ENCODE assay signal across 21 cellular contexts in genomic region chr3:41041899-41042298, GRCh38.
"Had no signal": no experiment of that assay in that cellular context is flagged by ENCODE, and none has a peak within 500 bp of the region (broad histone marks: within the 10 kb centered on the region; RNA-seq: fewer than 3 reads in every experiment).

No MANE protein-coding gene starts in this region.

- H3K4me3 ChIP-seq: breast epithelium, SJSA1 had no signal

- H3K27me3 ChIP-seq: breast epithelium, SJSA1 had no signal

- H3K9me3 ChIP-seq: breast epithelium, SJSA1 had no signal

- H3K4me1 ChIP-seq: breast epithelium, SJSA1 had no signal

- ATAC-seq: activated CD4-positive, CD25-positive, alpha-beta regulatory T cell treated with anti-CD3 and anti-CD28 coated beads, Interleukin-2, amount 50 U/mL, for 24 hours; activated CD8-positive, alpha-beta T cell treated with anti-CD3 and anti-CD28 coated beads, Interleukin-2, amount 10 ng/mL, durations not matched to agents 7 days and 5 days had no signal

- DNase-seq: activated CD4-positive, alpha-beta T cell treated with anti-CD3 and anti-CD28 coated beads for 4 hours; activated CD8-positive, alpha-beta memory T cell treated with anti-CD3 and anti-CD28 coated beads, Interleukin-2, amount 50 U/mL, for 48 hours; activated CD8-positive, alpha-beta T cell treated with anti-CD3 and anti-CD28 coated beads, Interleukin-2, amount 10 ng/mL, durations not matched to agents 7 days and 5 days; activated effector memory CD4-positive, alpha-beta T cell treated with Interleukin-2 at 50 U/mL for 16 hours; activated naive CD4-positive, alpha-beta T cell; activated T-cell treated with anti-CD3 and anti-CD28 coated beads, Interleukin-2, amount 50 U/mL, for 1 hour; aorta; IMR-90; Kasumi-1; KBM-7; NCI-H1092; NCI-H1417; NCI-H1930; NCI-H2171 treated with DMSO at 0.1 percent for 48 hours; NCI-H226; NCI-H526; NCI-H774; SHP77 had no signal

- H3K27ac ChIP-seq: breast epithelium, SJSA1 had no signal

- H3K36me3 ChIP-seq: breast epithelium, SJSA1 had no signal
